Comparison of ENCODE assay signal across 8 cellular contexts in the genomic region with DNA sequence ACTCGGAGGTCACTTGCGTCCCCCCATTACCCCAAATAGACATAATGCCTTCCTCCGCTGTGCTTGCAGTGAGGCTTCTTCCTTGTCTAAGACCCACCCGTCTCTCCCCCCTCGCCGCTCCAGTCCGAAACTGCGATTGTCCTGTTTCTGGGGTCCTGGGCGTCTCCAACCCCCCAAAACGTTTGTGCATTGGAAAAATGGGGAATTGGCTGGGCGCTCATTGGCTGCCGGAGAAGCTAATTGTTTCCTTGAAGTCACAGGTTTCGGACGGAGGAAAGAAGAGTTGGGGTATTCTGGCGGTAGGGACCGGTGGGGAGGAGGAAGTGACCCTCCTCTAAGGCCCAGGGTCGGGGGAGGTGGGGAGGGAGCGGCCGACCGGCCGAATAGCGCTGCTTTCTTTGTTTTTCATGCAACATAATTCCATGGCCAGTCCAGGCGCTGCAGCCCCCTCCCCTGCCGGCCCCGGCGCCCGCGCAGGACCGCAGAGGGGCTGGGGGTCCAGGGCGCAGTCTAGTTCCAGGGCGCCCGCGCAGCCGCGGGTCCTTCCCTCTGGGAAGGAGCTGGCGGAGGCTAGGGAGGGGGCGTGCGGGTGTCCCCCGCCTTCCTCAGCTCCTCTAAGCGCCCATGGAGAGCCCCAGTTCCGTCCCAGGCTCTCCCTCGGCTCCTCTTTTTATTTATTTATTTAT. TPM values are rescaled to one million over a fixed set of nuclear protein-coding genes. Genes with fewer than 3 reads are reported as not detected.
A peak's percentile ranks its signal among the peaks of the same experiment; 100 is the strongest.
DNase-seq lines count a peak whose midpoint lies in the region; ATAC-seq and TF ChIP-seq lines count a peak whose summit lies in the region.
"Had no signal": no experiment of that assay in that cellular context is flagged by ENCODE, and none has a peak within 500 bp of the region (broad histone marks: within the 10 kb centered on the region; RNA-seq: fewer than 3 reads in every experiment).

No MANE protein-coding gene starts in this region.

- H3K27ac Mint-ChIP-seq in memory B cell: no peak overlapping the region

- peaks cover 7% of the 10 kb centered on the region for H3K27me3 Mint-ChIP-seq in memory B cell

- H3K36me3 Mint-ChIP-seq in memory B cell: no peaks in the 10 kb centered on the region

- no peaks in the 10 kb centered on the region for H3K4me1 Mint-ChIP-seq in memory B cell

- no peak for DNase-seq in dorsolateral prefrontal cortex
- DNase-seq in memory B cell (ENCODE audit: low spot score in 2 of 2): no peak
- no peak for DNase-seq in erythroblast (lab: John Stamatoyannopoulos, UW)
- DNase-seq: NCI-H2081 had no signal

- no peak for TF ChIP-seq POLR2A in erythroblast (IDR thresholded peaks at IDR 0.05; ENCODE audit: low read length)

- no peaks in the 10 kb centered on the region for H3K9me3 ChIP-seq in HUES48 (ENCODE audit: control insufficient read depth, insufficient read depth, low read length)
- H3K9me3 ChIP-seq in stomach smooth muscle (ENCODE audit: control insufficient read depth in 2 of 2, low read length in 2 of 2): no peaks in the 10 kb centered on the region

- H3K27me3 ChIP-seq in HUES48 (ENCODE audit: control insufficient read depth, insufficient read depth, low read length) (peaks cover 20% of the 10 kb centered on the region), dorsolateral prefrontal cortex (peaks cover 0 to 38% (median 22%) of the 10 kb centered on the region in 45 donors), stomach smooth muscle (ENCODE audit: control insufficient read depth in 1 of 2, insufficient read depth in 2 of 2, low read length in 2 of 2) (peaks cover 11 to 13% of the 10 kb centered on the region in 2 donors)

- H3K4me1 ChIP-seq in HUES48 (ENCODE audit: control insufficient read depth, insufficient read depth, low read length) (no peaks in the 10 kb centered on the region; the same call in 1 of the 2 replicates), stomach smooth muscle (ENCODE audit: control insufficient read depth, insufficient read depth, low read length) (peaks cover 17% of the 10 kb centered on the region)

- TF ChIP-seq CTCF in dorsolateral prefrontal cortex (IDR thresholded peaks at IDR 0.05 in 54 of 56, conservative IDR thresholded peaks at IDR 0.05 in 2 of 56; ENCODE audit: low read depth in 1 of 56, partially characterized antibody in 56 of 56): no peak

- peak overlapping the region; percentile 34 for H3K4me3 Mint-ChIP-seq in memory B cell

- ATAC-seq in memory B cell (ENCODE audit: low read depth): no peak
- ATAC-seq in GM18907 (IDR thresholded peaks at IDR 0.05; ENCODE audit: unreplicated experiment): no peak
- no peak for ATAC-seq in GM18909 (IDR thresholded peaks at IDR 0.05; ENCODE audit: poor library complexity, unreplicated experiment)

- H3K4me3 ChIP-seq in HUES48 (ENCODE audit: low read depth, low read length) (peak overlapping the region; percentile 77), dorsolateral prefrontal cortex (peak overlapping the region in 50 of 59 donors; percentile 6 to 65 (median 50)), stomach smooth muscle (ENCODE audit: low read length in 2 of 2) (peak overlapping the region; percentile 46 to 73)

- intact Hi-C loops in dorsolateral prefrontal cortex (cut with DNase I): no loop called here

- no peak overlapping the region for H3K9ac ChIP-seq in HUES48 (ENCODE audit: low read depth, low read length)
- no peak overlapping the region for H3K9ac ChIP-seq in stomach smooth muscle (ENCODE audit: low read length in 2 of 2)

- no peaks in the 10 kb centered on the region for H3K9me3 Mint-ChIP-seq in memory B cell

- H3K36me3 ChIP-seq in HUES48 (ENCODE audit: control insufficient read depth, insufficient read depth, low read length) (no peaks in the 10 kb centered on the region), stomach smooth muscle (ENCODE audit: control insufficient read depth in 2 of 2, insufficient read depth in 2 of 2, low read length in 2 of 2) (no peaks in the 10 kb centered on the region)

- no peak overlapping the region for H3K27ac ChIP-seq in HUES48 (ENCODE audit: low read depth, low read length)
- no peak overlapping the region for H3K27ac ChIP-seq in dorsolateral prefrontal cortex
- H3K27ac ChIP-seq in stomach smooth muscle (ENCODE audit: low read length): no peak overlapping the region

RNA-seq across cellular contexts. Expression of gene CPT1A, which starts 12.7 kb away (rescaled TPM):
- total RNA-seq in dorsolateral prefrontal cortex: 10 to 100 TPM; 18.2 to 83.8 (median 32.6) TPM

RNA-seq across cellular contexts. Expression of gene MRPL21, which starts 49.2 kb away (rescaled TPM):
- total RNA-seq in dorsolateral prefrontal cortex: 10 to 100 TPM; 23.7 to 72.9 (median 50.7) TPM

RNA-seq across cellular contexts. Expression of gene IGHMBP2, which starts 49.3 kb away (rescaled TPM):
- 10 to 100 TPM; 19.0 to 47.9 (median 30.3) TPM for total RNA-seq in dorsolateral prefrontal cortex
